Comparison of ENCODE assay signal across 13 cellular contexts in genomic region chr14:50117456-50117855, GRCh38. TPM values are rescaled to one million over a fixed set of nuclear protein-coding genes. Genes with fewer than 3 reads are reported as not detected.
A peak's percentile ranks its signal among the peaks of the same experiment; 100 is the strongest.
DNase-seq lines count a peak whose midpoint lies in the region; ATAC-seq and TF ChIP-seq lines count a peak whose summit lies in the region.
"Had no signal": no experiment of that assay in that cellular context is flagged by ENCODE, and none has a peak within 500 bp of the region (broad histone marks: within the 10 kb centered on the region; RNA-seq: fewer than 3 reads in every experiment).

No MANE protein-coding gene starts in this region.

- H3K23ac ChIP-seq in mesenchymal stem cell (ENCODE audit: low read length in 2 of 2) (no peak overlapping the region), H9 (ENCODE audit: insufficient read length, low read depth, low read length) (no peak overlapping the region)

- H3K27ac ChIP-seq in angular gyrus (ENCODE audit: low read depth, low read length) (peak overlapping the region; percentile 96), mesenchymal stem cell (ENCODE audit: low read length, poor library complexity, severe bottlenecking) (no peak overlapping the region), H9 (ENCODE audit: insufficient read length, low read depth, low read length) (no peak overlapping the region)

- H2BK5ac ChIP-seq in mesenchymal stem cell (ENCODE audit: low read depth, low read length, poor library complexity, severe bottlenecking) (no peak overlapping the region), H9 (ENCODE audit: insufficient read length, low read length) (no peak overlapping the region)

- H3K56ac ChIP-seq in H9 (ENCODE audit: insufficient read length, low read depth, low read length) = no peak overlapping the region

- DNase-seq in mesenchymal stem cell (no peak), superior temporal gyrus (ENCODE audit: extremely low spot score) (peak; percentile 78), NCI-H774 (lab: John Stamatoyannopoulos, UW) (no peak), H9 (no peak)
- DNase-seq: activated naive CD8-positive, alpha-beta T cell treated with anti-CD3 and anti-CD28 coated beads for 36 hours; mammary epithelial cell; NCI-H1048; posterior cingulate gyrus; stimulated activated CD8-positive, alpha-beta memory T cell treated with anti-CD3 and anti-CD28 coated beads, Interleukin-4, amount 100 ng/mL, for 48 hours had no signal

- peaks cover 3% of the 10 kb centered on the region for H3K79me1 ChIP-seq in mesenchymal stem cell (replicated peaks; ENCODE audit: low read length, poor library complexity, severe bottlenecking)
- H3K79me1 ChIP-seq in H9 (ENCODE audit: insufficient read depth, low read depth, low read length, poor library complexity, severe bottlenecking) = no peaks in the 10 kb centered on the region

- H3K4me1 ChIP-seq in mesenchymal stem cell (ENCODE audit: control insufficient read depth, insufficient read depth, low read depth, low read length) (peaks cover 4% of the 10 kb centered on the region), H9 (ENCODE audit: insufficient read depth, low read length) (no peaks in the 10 kb centered on the region)

- no peak overlapping the region for H3K4ac ChIP-seq in mesenchymal stem cell (ENCODE audit: low read depth in 1 of 2, low read length in 2 of 2)
- no peak overlapping the region for H3K4ac ChIP-seq in H9 (ENCODE audit: low read depth, low read length)

- no peaks in the 10 kb centered on the region for H3K9me3 Mint-ChIP-seq in IgD-negative memory B cell
- H3K9me3 Mint-ChIP-seq in H9 = no peaks in the 10 kb centered on the region
- H3K9me3 Mint-ChIP-seq: activated naive CD8-positive, alpha-beta T cell treated with anti-CD3 and anti-CD28 coated beads for 36 hours had no signal

- H3K4me2 ChIP-seq in mesenchymal stem cell (ENCODE audit: low read length, poor library complexity, severe bottlenecking) (no peak overlapping the region), H9 (ENCODE audit: insufficient read depth, insufficient read length, low read length) (no peak overlapping the region)

- H2BK20ac ChIP-seq in H9 (ENCODE audit: low read depth, low read length, poor library complexity, severe bottlenecking) = no peak overlapping the region

- H2AK5ac ChIP-seq in mesenchymal stem cell (ENCODE audit: low read length, severe bottlenecking) = no peak overlapping the region
- no peak overlapping the region for H2AK5ac ChIP-seq in H9 (ENCODE audit: insufficient read length, low read length)

- H4K8ac ChIP-seq in mesenchymal stem cell (ENCODE audit: low read length) = no peak overlapping the region
- no peak overlapping the region for H4K8ac ChIP-seq in H9 (replicated peaks; ENCODE audit: insufficient read length, low read depth, low read length)

- H2AFZ ChIP-seq in mesenchymal stem cell (ENCODE audit: low read depth, low read length) (no peak overlapping the region), H9 (ENCODE audit: low read length) (no peak overlapping the region)

- H3K9ac ChIP-seq in mesenchymal stem cell (ENCODE audit: low read length) = peak overlapping the region; percentile 97
- H3K9ac ChIP-seq in H9 (ENCODE audit: extremely low read depth, insufficient read length, low read length) = no peak overlapping the region

- no peak overlapping the region for H4K5ac ChIP-seq in H9 (ENCODE audit: insufficient read length, low read depth, low read length)

- H3K18ac ChIP-seq in mesenchymal stem cell (ENCODE audit: low read depth in 1 of 2, low read length in 2 of 2) (no peak overlapping the region), H9 (ENCODE audit: insufficient read length, low read depth, low read length) (no peak overlapping the region)

- H3K23me2 ChIP-seq in H9 (ENCODE audit: insufficient read length, low read depth, low read length, poor library complexity, severe bottlenecking) = peaks cover 3% of the 10 kb centered on the region

- H4K91ac ChIP-seq in mesenchymal stem cell (ENCODE audit: low read length) = no peak overlapping the region
- H4K91ac ChIP-seq in H9 (ENCODE audit: insufficient read length, low read depth, low read length) = no peak overlapping the region

- H3T11ph ChIP-seq in H9 (ENCODE audit: low read length) = no peak overlapping the region

- H3K9me3 ChIP-seq in mesenchymal stem cell (ENCODE audit: control insufficient read depth, low read length) (no peaks in the 10 kb centered on the region), H9 (ENCODE audit: control insufficient read depth, low read depth, low read length) (no peaks in the 10 kb centered on the region)

- H2BK15ac ChIP-seq in mesenchymal stem cell (ENCODE audit: low read depth, poor library complexity, severe bottlenecking) (no peak overlapping the region), H9 (ENCODE audit: low read depth, low read length) (no peak overlapping the region)

- peaks cover 23 to 27% (median 25%) of the 10 kb centered on the region in 3 donors for H3K4me1 Mint-ChIP-seq in IgD-negative memory B cell
- H3K4me1 Mint-ChIP-seq in H9 = peaks cover 9 to 16% of the 10 kb centered on the region in 2 experiments

- no peak overlapping the region for H3K4me3 ChIP-seq in mesenchymal stem cell (ENCODE audit: insufficient read depth in 1 of 2, low read depth in 1 of 2, low read length in 2 of 2)

- H4K20me1 ChIP-seq in H9 (ENCODE audit: control insufficient read depth, insufficient read depth, insufficient read length) = no peaks in the 10 kb centered on the region

- peaks cover 5% of the 10 kb centered on the region; the same call in 1 of the 2 replicates for H3K79me2 ChIP-seq in H9 (ENCODE audit: insufficient read depth, low read length)

- TF ChIP-seq CTCF in H9 (conservative IDR thresholded peaks at IDR 0.05) = no peak

- H3K36me3 Mint-ChIP-seq in IgD-negative memory B cell (peaks cover 4% of the 10 kb centered on the region), H9 (ENCODE audit: insufficient read depth in 1 of 3, low read depth in 3 of 3) (peaks cover 10 to 36% (median 36%) of the 10 kb centered on the region in 3 experiments; a peak in 6 of 7 replicates)

- ATAC-seq in HG03354 (IDR thresholded peaks at IDR 0.05; ENCODE audit: poor library complexity, severe bottlenecking, unreplicated experiment) (no peak), GM18909 (IDR thresholded peaks at IDR 0.05; ENCODE audit: poor library complexity, unreplicated experiment) (no peak)

- H3K14ac ChIP-seq in mesenchymal stem cell (ENCODE audit: low read length in 2 of 2) = no peak overlapping the region
- H3K14ac ChIP-seq in H9 (ENCODE audit: insufficient read depth, low read length) = no peak overlapping the region

- H3K27me3 ChIP-seq in mesenchymal stem cell (ENCODE audit: control insufficient read depth in 1 of 2, insufficient read depth in 1 of 2, low read length in 2 of 2) (no peaks in the 10 kb centered on the region), H9 (ENCODE audit: insufficient read depth, low read length) (no peaks in the 10 kb centered on the region)

- H2BK120ac ChIP-seq in mesenchymal stem cell (ENCODE audit: low read depth, low read length) (no peak overlapping the region), H9 (ENCODE audit: low read depth, low read length, poor library complexity, severe bottlenecking) (no peak overlapping the region)

- H3K4me3 Mint-ChIP-seq in IgD-negative memory B cell = peak overlapping the region in 1 of 4 donors; percentile 45
- H3K4me3 Mint-ChIP-seq in H9 = no peak overlapping the region

- H2BK12ac ChIP-seq in mesenchymal stem cell (ENCODE audit: low read length in 2 of 2) = no peak overlapping the region
- no peak overlapping the region for H2BK12ac ChIP-seq in H9 (ENCODE audit: insufficient read length, low read depth, low read length)

- H3K27me3 Mint-ChIP-seq in IgD-negative memory B cell = no peaks in the 10 kb centered on the region
- H3K27me3 Mint-ChIP-seq in H9 (ENCODE audit: low read depth) = no peaks in the 10 kb centered on the region
- H3K27me3 Mint-ChIP-seq: activated naive CD8-positive, alpha-beta T cell treated with anti-CD3 and anti-CD28 coated beads for 36 hours had no signal

- H3K36me3 ChIP-seq in mesenchymal stem cell (ENCODE audit: control insufficient read depth in 1 of 2, insufficient read depth in 2 of 2, low read depth in 1 of 2, low read length in 2 of 2) = peaks cover 12 to 37% of the 10 kb centered on the region in 2 experiments

- H3K27ac Mint-ChIP-seq in IgD-negative memory B cell = peak overlapping the region in 2 of 3 donors; percentile 23 to 53
- peak overlapping the region in 1 of 3 experiments; percentile 86; a peak in 1 of 7 replicates for H3K27ac Mint-ChIP-seq in H9

- whole genome bisulfite sequencing in mesenchymal stem cell = 91% methylated on average over 1 of the region's 2 CpGs
- WGBS in H9 (ENCODE audit: extremely low coverage, insufficient read length, low lambda C conversion rate) = no CpG with 5 or more reads among the region's 2 CpGs

RNA-seq across cellular contexts. Expression of gene VCPKMT, which starts 1.1 kb away (rescaled TPM):
- 14.0 TPM for polyA plus RNA-seq in IgD-negative memory B cell
- polyA plus RNA-seq in mesenchymal stem cell (2013, experiment 1 of 2) = 6.8 TPM
- 6.8 TPM for polyA plus RNA-seq in mesenchymal stem cell (2013, experiment 2 of 2)
- total RNA-seq in H9 (2021) = 13.5 and 13.7 TPM in 2 replicates
